In genomic region chr15:49673861-49674260, GRCh38 we compare ENCODE assay signal across 26 cellular contexts. TPM values are rescaled to one million over a fixed set of nuclear protein-coding genes. Genes with fewer than 3 reads are reported as not detected.
DNase-seq lines count a peak whose midpoint lies in the region; ATAC-seq and TF ChIP-seq lines count a peak whose summit lies in the region.
"Had no signal": no experiment of that assay in that cellular context is flagged by ENCODE, and none has a peak within 500 bp of the region (broad histone marks: within the 10 kb centered on the region; RNA-seq: fewer than 3 reads in every experiment).

No MANE protein-coding gene starts in this region.

- in situ Hi-C loops in GM23248 (cut with MboI): no loop called here

- 53 to 63% methylated on average over 1 of the region's 1 CpG for WGBS in GM23248 (ENCODE audit: low coverage in 1 of 2, low lambda C conversion rate in 2 of 2, missing lambda C conversion rate in 2 of 2), 2 experiments
- WGBS in prostate gland: 98% methylated on average over 1 of the region's 1 CpG

- H3K27ac ChIP-seq in GM23248 (peak overlapping the region; percentile 97), PC-3 (ENCODE audit: low read length) (peak overlapping the region; percentile 88), vagina (peak overlapping the region; percentile 23), prostate gland (no peak overlapping the region)
- H3K27ac ChIP-seq: RWPE1 had no signal

- POLR2A ChIA-PET in PC-3 (lab: Charles Lee; ENCODE audit: unreplicated experiment): no interaction called here

- H3K4me2 ChIP-seq in GM23248 (ENCODE audit: unreplicated experiment): peak overlapping the region; percentile 82
- peak overlapping the region; percentile 78 for H3K4me2 ChIP-seq in PC-3 (ENCODE audit: low read length)

- peak overlapping the region; percentile 58 for H2AFZ ChIP-seq in GM23248
- H2AFZ ChIP-seq in PC-3 (ENCODE audit: low read length): 0 out of 2 replicates have a peak overlapping the region, but pooled peaks have one; percentile 32

- H3K79me2 ChIP-seq in GM23248 (ENCODE audit: insufficient read depth) (no peaks in the 10 kb centered on the region), PC-3 (ENCODE audit: low read length) (no peaks in the 10 kb centered on the region)

- H3K4me1 ChIP-seq in GM23248 (ENCODE audit: insufficient read depth) (peaks cover 30% of the 10 kb centered on the region), PC-3 (ENCODE audit: insufficient read depth, low read length) (peaks cover 29% of the 10 kb centered on the region), vagina (no peaks in the 10 kb centered on the region), prostate gland (replicated peaks) (no peaks in the 10 kb centered on the region)
- H3K4me1 ChIP-seq: BE2C had no signal

- peak; percentile 50 for DNase-seq in GM23248
- peak; percentile 57 for DNase-seq in PC-3
- DNase-seq in fibroblast of mammary gland (ENCODE audit: low read depth): peak; percentile 42
- no peak for DNase-seq in vagina (ENCODE audit: extremely low spot score in 2 of 2)
- DNase-seq in hypothalamus (lab: John Stamatoyannopoulos, UW): no peak
- DNase-seq in kidney glomerular epithelial cell (lab: John Stamatoyannopoulos, UW): no peak
- DNase-seq in prostate gland (ENCODE audit: low spot score): no peak
- DNase-seq: ACHN; BE2C; CD8-positive, alpha-beta memory T cell; DMS 273 treated with DMSO at 0.1 percent for 48 hours; DMS79; GF-D8; MM.1S; NCI-H1048; NCI-H1417; NCI-H1694; NCI-H2029 treated with DMSO at 0.1 percent for 48 hours; NCI-H446 treated with DMSO at 0.1 percent for 48 hours; NCI-H526 treated with DMSO at 0.1 percent for 48 hours; SHP77; SW 1271 had no signal

- intact Hi-C loops in PC-3 (cut with micrococcal nuclease) (loop anchor here (10.0 kb wide), 1 partner anchor 231 kb away; no protein-coding TSS in a partner anchor), vagina (cut with DNase I) (no loop called here), prostate gland (cut with DNase I) (loop anchor here (10.0 kb wide), 1 partner anchor 331 kb away; no protein-coding TSS in a partner anchor)

- H3K9me3 ChIP-seq in GM23248 (ENCODE audit: low read depth): no peaks in the 10 kb centered on the region
- H3K9me3 ChIP-seq in PC-3 (ENCODE audit: low read length): no peaks in the 10 kb centered on the region
- H3K9me3 ChIP-seq in vagina: no peaks in the 10 kb centered on the region
- H3K9me3 ChIP-seq in prostate gland: no peaks in the 10 kb centered on the region
- H3K9me3 ChIP-seq: BE2C had no signal

- TF ChIP-seq CTCF in PC-3 (conservative IDR thresholded peaks at IDR 0.05; ENCODE audit: low read depth, low read length) (no peak), fibroblast of mammary gland (conservative IDR thresholded peaks at IDR 0.05; ENCODE audit: control insufficient read depth, insufficient read depth, low read depth, low read length) (no peak), vagina (IDR thresholded peaks at IDR 0.05) (no peak), prostate gland (IDR thresholded peaks at IDR 0.05) (no peak)

- no peaks in the 10 kb centered on the region for H3K9me2 ChIP-seq in GM23248 (ENCODE audit: insufficient read depth)
- H3K9me2 ChIP-seq in PC-3 (replicated peaks; ENCODE audit: low read length): no peaks in the 10 kb centered on the region

- CTCF ChIA-PET in PC-3 (lab: Charles Lee): no interaction called here

- BruUV-seq in PC-3 (replicated peaks; lab: Mats Ljungman, UMichigan): no TSS peak

- H3K27me3 ChIP-seq in GM23248 (replicated peaks; ENCODE audit: insufficient read depth) (no peaks in the 10 kb centered on the region), PC-3 (ENCODE audit: low read length) (no peaks in the 10 kb centered on the region), vagina (no peaks in the 10 kb centered on the region), prostate gland (replicated peaks; ENCODE audit: insufficient read depth) (no peaks in the 10 kb centered on the region)
- H3K27me3 ChIP-seq: BE2C had no signal

- H3K36me3 ChIP-seq in GM23248 (ENCODE audit: low read depth) (no peaks in the 10 kb centered on the region), PC-3 (ENCODE audit: low read depth, low read length) (no peaks in the 10 kb centered on the region), vagina (no peaks in the 10 kb centered on the region), prostate gland (no peaks in the 10 kb centered on the region)
- H3K36me3 ChIP-seq: BE2C had no signal

- peak overlapping the region; percentile 68 for H3K9ac ChIP-seq in GM23248
- peak overlapping the region; percentile 58; the same call in 1 of the 2 replicates for H3K9ac ChIP-seq in PC-3 (ENCODE audit: low read length)

- H4K20me1 ChIP-seq in GM23248 (ENCODE audit: insufficient read depth) (no peaks in the 10 kb centered on the region), PC-3 (ENCODE audit: low read length) (no peaks in the 10 kb centered on the region)

- TF ChIP-seq POLR2A in vagina (IDR thresholded peaks at IDR 0.05) (no peak), prostate gland (IDR thresholded peaks at IDR 0.05) (no peak)

- peak; percentile 34 for ATAC-seq in PC-3
- ATAC-seq: HCT116, HepG2, K562 had no signal

- H3K4me3 ChIP-seq in GM23248: peak overlapping the region; percentile 45; the same call in 1 of the 2 replicates
- H3K4me3 ChIP-seq in PC-3 (ENCODE audit: low read length): no peak overlapping the region
- H3K4me3 ChIP-seq in fibroblast of mammary gland (ENCODE audit: control insufficient read depth, low read depth, low read length): no peak overlapping the region
- H3K4me3 ChIP-seq in vagina: no peak overlapping the region
- H3K4me3 ChIP-seq in prostate gland: no peak overlapping the region
- H3K4me3 ChIP-seq: K562 had no signal

- H3F3A ChIP-seq in GM23248 (ENCODE audit: insufficient read depth): peaks cover 32% of the 10 kb centered on the region
- H3F3A ChIP-seq in PC-3 (ENCODE audit: low read length, unreplicated experiment): no peaks in the 10 kb centered on the region

RNA-seq across cellular contexts. Expression of gene DTWD1, which starts 53.0 kb away (rescaled TPM):
- total RNA-seq in GM23248 (2014; rRNA removed; shearing (Covaris generic)): 63.7 and 73.3 TPM in 2 replicates
- 104 and 107 TPM in 2 replicates for polyA plus RNA-seq in GM23248 (2016; fragmentation: Nextera tagmentation; extraction: Ambion mirVana)
- 9.1 and 10.9 TPM in 2 replicates for total RNA-seq in PC-3 (2014; rRNA removed)
- total RNA-seq in vagina: 13.3 TPM
- 10 to 100 TPM; 16.6 to 21.1 TPM for total RNA-seq in prostate gland

RNA-seq across cellular contexts. Expression of gene FAM227B, which starts 53.2 kb away (rescaled TPM):
- 4.4 and 4.6 TPM in 2 replicates for total RNA-seq in GM23248 (2014; rRNA removed; shearing (Covaris generic))
- 7.2 and 10.0 TPM in 2 replicates for polyA plus RNA-seq in GM23248 (2016; fragmentation: Nextera tagmentation; extraction: Ambion mirVana)
- total RNA-seq in PC-3 (2014; rRNA removed) (0.98 and 1.6 TPM in 2 replicates), vagina (2.9 TPM), prostate gland (10 to 100 TPM in 1 of 2 donors, 1 to 10 TPM in 1; 8.3 to 12.9 TPM)

Comparison
In these comparisons a context has a peak if more than half of its experiments do, and no peak if none do; other contexts are left out.
1. DNase-seq: peak in GM23248 (single experiment), PC-3 (single experiment) and fibroblast of mammary gland (single experiment); none in vagina (0 of 2), hypothalamus (0 of 51), kidney glomerular epithelial cell (single experiment) and prostate gland (single experiment).
2. H3K27ac ChIP-seq: peak in GM23248 (single experiment), PC-3 (single experiment) and vagina (single experiment); none in prostate gland (0 of 2).